Comparison of ENCODE assay signal across 21 cellular contexts in genomic region chr13:36096411-36097184, GRCh38. TPM values are rescaled to one million over a fixed set of nuclear protein-coding genes. Genes with fewer than 3 reads are reported as not detected.
A peak's percentile ranks its signal among the peaks of the same experiment; 100 is the strongest.
DNase-seq lines count a peak whose midpoint lies in the region; ATAC-seq and TF ChIP-seq lines count a peak whose summit lies in the region.
"Had no signal": no experiment of that assay in that cellular context is flagged by ENCODE, and none has a peak within 500 bp of the region (broad histone marks: within the 10 kb centered on the region; RNA-seq: fewer than 3 reads in every experiment).

No MANE protein-coding gene starts in this region.

- TF ChIP-seq CTCF in MCF 10A (IDR thresholded peaks at IDR 0.05; ENCODE audit: unreplicated experiment) (no peak), breast epithelium (IDR thresholded peaks at IDR 0.05) (no peak), fibroblast of villous mesenchyme (IDR thresholded peaks at IDR 0.05; ENCODE audit: insufficient read depth, low read depth, low read length) (no peak), lower leg skin (IDR thresholded peaks at IDR 0.05) (no peak)

- H3K27me3 ChIP-seq in breast epithelium (no peaks in the 10 kb centered on the region), adipocyte (replicated peaks; ENCODE audit: control insufficient read depth, insufficient read depth, low read length) (no peaks in the 10 kb centered on the region)
- H3K27me3 ChIP-seq: foreskin keratinocyte had no signal

- no peak overlapping the region for H3K9ac ChIP-seq in adipocyte (ENCODE audit: low read length)

- ATAC-seq in natural killer cell treated with Interleukin-12 subunit alpha and Interleukin-12 subunit beta and Interleukin-15 and Interleukin-18, amount 100 ng/mL, for 72 hours, result no peak
- ATAC-seq in HG03520 (IDR thresholded peaks at IDR 0.05; ENCODE audit: unreplicated experiment), result no peak
- ATAC-seq: foreskin keratinocyte; stimulated activated naive CD8-positive, alpha-beta T cell treated with anti-CD3 and anti-CD28 coated beads, Interleukin-15, amount 100 ng/mL, for 72 hours had no signal

- H3K27ac ChIP-seq in breast epithelium, result peak overlapping the region in 1 of 2 donors; percentile 13
- H3K27ac ChIP-seq: foreskin keratinocyte had no signal

- H3K36me3 ChIP-seq in breast epithelium (no peaks in the 10 kb centered on the region), adipocyte (ENCODE audit: control insufficient read depth, insufficient read depth, low read length, severe bottlenecking) (no peaks in the 10 kb centered on the region)

- BruUV-seq in MCF 10A (replicated peaks; lab: Mats Ljungman, UMichigan), result no TSS peak

- H3K27ac Mint-ChIP-seq in MCF 10A (ENCODE audit: low read depth, unreplicated experiment), result no peak overlapping the region
- no peak overlapping the region for H3K27ac Mint-ChIP-seq in natural killer cell treated with Interleukin-12 subunit alpha and Interleukin-12 subunit beta and Interleukin-15 and Interleukin-18, amount 100 ng/mL, for 72 hours
- H3K27ac Mint-ChIP-seq: activated naive CD8-positive, alpha-beta T cell treated with anti-CD3 and anti-CD28 coated beads, Interleukin-2, amount 10 ng/mL, durations not matched to agents 7 days and 5 days; CD14-positive monocyte; H9; memory B cell; nephron progenitor cell; stimulated activated naive CD8-positive, alpha-beta T cell treated with anti-CD3 and anti-CD28 coated beads, Interleukin-15, amount 100 ng/mL, for 72 hours; T-helper 2 cell treated with Interferon-gamma antibody and Interleukin-4, amounts not matched to agents 5 μg/mL and 100 μg/mL, for 36 hours had no signal

- DNase-seq in MCF 10A (ENCODE audit: unreplicated experiment), result peak; percentile 52
- DNase-seq in breast epithelium (ENCODE audit: low spot score in 2 of 2), result no peak
- DNase-seq in adipocyte (ENCODE audit: low read depth), result peak; percentile 78
- DNase-seq in fibroblast of villous mesenchyme (ENCODE audit: low read depth), result peak; percentile 15
- peak; percentile 23 for DNase-seq in skeletal muscle cell (ENCODE audit: low read depth)
- no peak for DNase-seq in natural killer cell treated with Interleukin-12 subunit alpha and Interleukin-12 subunit beta and Interleukin-15 and Interleukin-18, amount 100 ng/mL, for 72 hours (ENCODE audit: low spot score)
- no peak for DNase-seq in lower leg skin (ENCODE audit: low spot score in 2 of 2)
- DNase-seq: activated CD4-positive, CD25-positive, alpha-beta regulatory T cell; activated naive CD8-positive, alpha-beta T cell treated with anti-CD3 and anti-CD28 coated beads, Interleukin-2, amount 10 ng/mL, durations not matched to agents 7 days and 5 days; caudate nucleus; effector CD4-positive, alpha-beta T cell; H9; NCI-H187 treated with DMSO at 0.1 percent for 48 hours; nephron progenitor cell; SIG-M5; stimulated activated naive CD8-positive, alpha-beta T cell treated with anti-CD3 and anti-CD28 coated beads, Interleukin-15, amount 100 ng/mL, for 72 hours had no signal

- CTCF ChIA-PET in MCF 10A (lab: Yijun Ruan, JAX), result interaction anchor here (0.6 to 1.5 kb wide), 2 partner anchors 118 to 119 kb away, joined by 3 to 7 read pairs; no protein-coding TSS in a partner anchor

- TF ChIP-seq POLR2A in breast epithelium (IDR thresholded peaks at IDR 0.05) (no peak), lower leg skin (IDR thresholded peaks at IDR 0.05) (no peak)

- H3K9me3 Mint-ChIP-seq in MCF 10A (ENCODE audit: unreplicated experiment), result no peaks in the 10 kb centered on the region
- peaks cover 8% of the 10 kb centered on the region for H3K9me3 Mint-ChIP-seq in natural killer cell treated with Interleukin-12 subunit alpha and Interleukin-12 subunit beta and Interleukin-15 and Interleukin-18, amount 100 ng/mL, for 72 hours
- H3K9me3 Mint-ChIP-seq: activated naive CD8-positive, alpha-beta T cell treated with anti-CD3 and anti-CD28 coated beads, Interleukin-2, amount 10 ng/mL, durations not matched to agents 7 days and 5 days; H9; nephron progenitor cell had no signal

- no peaks in the 10 kb centered on the region for H3K4me1 ChIP-seq in breast epithelium
- peaks cover 24% of the 10 kb centered on the region for H3K4me1 ChIP-seq in adipocyte (ENCODE audit: control insufficient read depth, insufficient read depth, low read length)
- H3K4me1 ChIP-seq: foreskin keratinocyte had no signal

- no peaks in the 10 kb centered on the region for H3K27me3 Mint-ChIP-seq in MCF 10A (ENCODE audit: insufficient read depth, unreplicated experiment)
- no peaks in the 10 kb centered on the region for H3K27me3 Mint-ChIP-seq in natural killer cell treated with Interleukin-12 subunit alpha and Interleukin-12 subunit beta and Interleukin-15 and Interleukin-18, amount 100 ng/mL, for 72 hours
- H3K27me3 Mint-ChIP-seq: activated naive CD8-positive, alpha-beta T cell treated with anti-CD3 and anti-CD28 coated beads, Interleukin-2, amount 10 ng/mL, durations not matched to agents 7 days and 5 days; memory B cell; stimulated activated naive CD8-positive, alpha-beta T cell treated with anti-CD3 and anti-CD28 coated beads, Interleukin-15, amount 100 ng/mL, for 72 hours had no signal

- no peaks in the 10 kb centered on the region for H3K9me3 ChIP-seq in breast epithelium
- no peaks in the 10 kb centered on the region for H3K9me3 ChIP-seq in adipocyte (ENCODE audit: control insufficient read depth, low read length)

- WGBS in lower leg skin, 2 donors, result 52 to 69% methylated on average over 4 of the region's 4 CpGs

- H3K36me3 Mint-ChIP-seq in MCF 10A (ENCODE audit: insufficient read depth, unreplicated experiment), result no peaks in the 10 kb centered on the region
- peaks cover 4% of the 10 kb centered on the region for H3K36me3 Mint-ChIP-seq in natural killer cell treated with Interleukin-12 subunit alpha and Interleukin-12 subunit beta and Interleukin-15 and Interleukin-18, amount 100 ng/mL, for 72 hours
- H3K36me3 Mint-ChIP-seq: activated naive CD8-positive, alpha-beta T cell treated with anti-CD3 and anti-CD28 coated beads, Interleukin-2, amount 10 ng/mL, durations not matched to agents 7 days and 5 days; CD14-positive monocyte; memory B cell had no signal

- peaks cover 7% of the 10 kb centered on the region for H3K4me1 Mint-ChIP-seq in MCF 10A (ENCODE audit: insufficient read depth, unreplicated experiment)
- H3K4me1 Mint-ChIP-seq in natural killer cell treated with Interleukin-12 subunit alpha and Interleukin-12 subunit beta and Interleukin-15 and Interleukin-18, amount 100 ng/mL, for 72 hours (ENCODE audit: low read depth in 2 of 2), result no peaks in the 10 kb centered on the region
- H3K4me1 Mint-ChIP-seq: activated naive CD8-positive, alpha-beta T cell treated with anti-CD3 and anti-CD28 coated beads, Interleukin-2, amount 10 ng/mL, durations not matched to agents 7 days and 5 days; CD14-positive monocyte; memory B cell; nephron progenitor cell; stimulated activated naive CD8-positive, alpha-beta T cell treated with anti-CD3 and anti-CD28 coated beads, Interleukin-15, amount 100 ng/mL, for 72 hours had no signal

- H3K4me3 ChIP-seq in breast epithelium, result no peak overlapping the region
- no peak overlapping the region for H3K4me3 ChIP-seq in adipocyte (ENCODE audit: low read length)
- H3K4me3 ChIP-seq in fibroblast of villous mesenchyme (ENCODE audit: low read depth, low read length), result no peak overlapping the region
- no peak overlapping the region for H3K4me3 ChIP-seq in skeletal muscle cell (ENCODE audit: low read depth, low read length)
- H3K4me3 ChIP-seq in lower leg skin (ENCODE audit: low read depth, poor library complexity, severe bottlenecking), result no peak overlapping the region

- intact Hi-C loops in MCF 10A (cut with micrococcal nuclease), result no loop called here
- intact Hi-C loops in breast epithelium (cut with DNase I; ENCODE audit: low total_unique reads), result no loop called here
- intact Hi-C loops in lower leg skin (cut with DNase I; ENCODE audit: low total_unique reads), result no loop called here

- POLR2A ChIA-PET in MCF 10A (lab: Yijun Ruan, JAX), result interaction anchor here (0.6 to 1.7 kb wide), 8 partner anchors 17 to 179 kb away, joined by 3 to 6 read pairs (median 3); no protein-coding TSS in a partner anchor

- no peak overlapping the region for H3K4me3 Mint-ChIP-seq in MCF 10A (ENCODE audit: unreplicated experiment)
- no peak overlapping the region for H3K4me3 Mint-ChIP-seq in natural killer cell treated with Interleukin-12 subunit alpha and Interleukin-12 subunit beta and Interleukin-15 and Interleukin-18, amount 100 ng/mL, for 72 hours
- H3K4me3 Mint-ChIP-seq: activated naive CD8-positive, alpha-beta T cell treated with anti-CD3 and anti-CD28 coated beads, Interleukin-2, amount 10 ng/mL, durations not matched to agents 7 days and 5 days; CD14-positive monocyte; H9; memory B cell; nephron progenitor cell; stimulated activated naive CD8-positive, alpha-beta T cell treated with anti-CD3 and anti-CD28 coated beads, Interleukin-15, amount 100 ng/mL, for 72 hours; T-helper 2 cell treated with Interferon-gamma antibody and Interleukin-4, amounts not matched to agents 5 μg/mL and 100 μg/mL, for 36 hours had no signal

RNA-seq across cellular contexts. Expression of gene DCLK1, which starts 34.6 kb away (rescaled TPM):
- total RNA-seq in MCF 10A (2022) (0.44 and 1.4 TPM in 2 replicates), breast epithelium (100 to 1,000 TPM in 1 of 3 donors, 10 to 100 TPM in 2; 21.2 to 158 (median 28.2) TPM), fibroblast of villous mesenchyme (0.86 and 2.3 TPM in 2 replicates), lower leg skin (10 to 100 TPM in 3 of 4 donors, 1 to 10 TPM in 1; 10.0 to 41.1 (median 19.5) TPM)
- total RNA-seq in natural killer cell treated with Interleukin-12 subunit alpha and Interleukin-12 subunit beta and Interleukin-15 and Interleukin-18, amount 100 ng/mL, for 72 hours, result not detected
- total RNA-seq: activated naive CD8-positive, alpha-beta T cell treated with anti-CD3 and anti-CD28 coated beads, Interleukin-2, amount 10 ng/mL, durations not matched to agents 7 days and 5 days had no signal

Comparison
In these comparisons a context has a peak if more than half of its experiments do, and no peak if none do; other contexts are left out.
1. DNase-seq: peak in MCF 10A (single experiment), adipocyte (single experiment), fibroblast of villous mesenchyme (single experiment) and skeletal muscle cell (single experiment); none in breast epithelium (0 of 2), natural killer cell treated with Interleukin-12 subunit alpha and Interleukin-12 subunit beta and Interleukin-15 and Interleukin-18, amount 100 ng/mL, for 72 hours (single experiment) and lower leg skin (0 of 2).